11 cellular contexts compared by ENCODE assay signal in genomic region chr1:27529638-27530018, GRCh38. TPM values are rescaled to one million over a fixed set of nuclear protein-coding genes. Genes with fewer than 3 reads are reported as not detected.
DNase-seq lines count a peak whose midpoint lies in the region; ATAC-seq and TF ChIP-seq lines count a peak whose summit lies in the region.
"Had no signal": no experiment of that assay in that cellular context is flagged by ENCODE, and none has a peak within 500 bp of the region (broad histone marks: within the 10 kb centered on the region; RNA-seq: fewer than 3 reads in every experiment).

No MANE protein-coding gene starts in this region.

- H3K27me3 Mint-ChIP-seq in activated T-cell treated with anti-CD3 and anti-CD28 coated beads, Interleukin-2, amount 50 U/mL, for 4 hours (ENCODE audit: low read depth) = no peaks in the 10 kb centered on the region

- TF ChIP-seq CTCF in esophagus squamous epithelium (IDR thresholded peaks at IDR 0.05) = no peak
- no peak for TF ChIP-seq CTCF in prostate gland (IDR thresholded peaks at IDR 0.05)

- intact Hi-C loops in esophagus squamous epithelium (cut with DNase I) = no loop called here
- intact Hi-C loops in prostate gland (cut with DNase I) = loop anchor here (5.0 kb wide), 2 partner anchors 37 to 38 kb away; partner anchors contain the start of gene WASF2

- H3K4me1 Mint-ChIP-seq in activated T-cell treated with anti-CD3 and anti-CD28 coated beads, Interleukin-2, amount 50 U/mL, for 4 hours (ENCODE audit: low read depth) = peaks cover 45% of the 10 kb centered on the region

- H3K4me3 ChIP-seq in BLaER1 treated with 17β-estradiol and CSF1 and Interleukin-3, amounts not matched to agents 10 nM and 100 nM = no peak overlapping the region
- H3K4me3 ChIP-seq in NT2/D1 (ENCODE audit: insufficient read length, low read depth) (no peak overlapping the region), esophagus squamous epithelium (no peak overlapping the region), prostate gland (no peak overlapping the region)

- DNase-seq in NT2/D1 (ENCODE audit: low read depth, low spot score) (no peak), esophagus squamous epithelium (lab: John Stamatoyannopoulos, UW) (no peak), prostate gland (ENCODE audit: low spot score) (no peak), NCI-H82 (lab: John Stamatoyannopoulos, UW) (no peak)
- DNase-seq in activated T-cell treated with anti-CD3 and anti-CD28 coated beads, Interleukin-2, amount 50 U/mL, for 4 hours = no peak
- DNase-seq: Calu3; stimulated activated CD4-positive, alpha-beta T cell treated with anti-CD3 and anti-CD28 coated beads, Interleukin-2, amount 100 ng/mL, for 48 hours had no signal

- peaks cover 8 to 22% (median 16%) of the 10 kb centered on the region in 11 experiments; a peak in 19 of 22 replicates for H3K36me3 ChIP-seq in BLaER1 treated with 17β-estradiol and CSF1 and Interleukin-3, amounts not matched to agents 10 nM and 100 nM
- H3K36me3 ChIP-seq in NT2/D1 (ENCODE audit: insufficient read depth, insufficient read length, low read length) (peaks cover 22% of the 10 kb centered on the region), esophagus squamous epithelium (peaks cover 5 to 25% (median 12%) of the 10 kb centered on the region in 3 donors), prostate gland (no peaks in the 10 kb centered on the region)

- no peaks in the 10 kb centered on the region for H3K9me3 ChIP-seq in BLaER1 treated with 17β-estradiol and CSF1 and Interleukin-3, amounts not matched to agents 10 nM and 100 nM (replicated peaks in 1 of 11)
- H3K9me3 ChIP-seq in NT2/D1 (ENCODE audit: insufficient read depth, low read length) (no peaks in the 10 kb centered on the region), esophagus squamous epithelium (no peaks in the 10 kb centered on the region), prostate gland (no peaks in the 10 kb centered on the region)

- H3K9me3 Mint-ChIP-seq in activated T-cell treated with anti-CD3 and anti-CD28 coated beads, Interleukin-2, amount 50 U/mL, for 4 hours = no peaks in the 10 kb centered on the region
- H3K9me3 Mint-ChIP-seq: central memory CD8-positive, alpha-beta T cell had no signal

- no peak overlapping the region for H3K4me3 Mint-ChIP-seq in activated T-cell treated with anti-CD3 and anti-CD28 coated beads, Interleukin-2, amount 50 U/mL, for 4 hours

- peaks cover 0 to 29% (median 0%) of the 10 kb centered on the region in 11 experiments; a peak in 2 of 22 replicates for H4K20me1 ChIP-seq in BLaER1 treated with 17β-estradiol and CSF1 and Interleukin-3, amounts not matched to agents 10 nM and 100 nM

- H3K27ac ChIP-seq in BLaER1 treated with 17β-estradiol and CSF1 and Interleukin-3, amounts not matched to agents 10 nM and 100 nM = peak overlapping the region in 8 of 11 experiments; percentile 30 to 92 (median 82); a peak in 9 of 22 replicates
- H3K27ac ChIP-seq in esophagus squamous epithelium (peak overlapping the region; percentile 94 to 99 (median 96)), prostate gland (peak overlapping the region; percentile 87 to 95)

- peak overlapping the region in 7 of 11 experiments; percentile 3 to 79 (median 76); a peak in 4 of 22 replicates for H3K9ac ChIP-seq in BLaER1 treated with 17β-estradiol and CSF1 and Interleukin-3, amounts not matched to agents 10 nM and 100 nM
- H3K9ac ChIP-seq in NT2/D1 (ENCODE audit: insufficient read length, low read depth) = peak overlapping the region; percentile 73

- H3K4me2 ChIP-seq in BLaER1 treated with 17β-estradiol and CSF1 and Interleukin-3, amounts not matched to agents 10 nM and 100 nM = peak overlapping the region; percentile 91 to 100 (median 99)

- 62 to 83% methylated on average over 3 to 7 of the region's 7 CpGs for WGBS in esophagus squamous epithelium, 2 donors
- WGBS in prostate gland = 56% methylated on average over 7 of the region's 7 CpGs

- TF ChIP-seq POLR2A in esophagus squamous epithelium (IDR thresholded peaks at IDR 0.05) (no peak), prostate gland (IDR thresholded peaks at IDR 0.05) (no peak)

- no peaks in the 10 kb centered on the region for H3K27me3 ChIP-seq in BLaER1 treated with 17β-estradiol and CSF1 and Interleukin-3, amounts not matched to agents 10 nM and 100 nM
- H3K27me3 ChIP-seq in NT2/D1 (ENCODE audit: insufficient read depth, insufficient read length) = no peaks in the 10 kb centered on the region
- no peaks in the 10 kb centered on the region for H3K27me3 ChIP-seq in esophagus squamous epithelium
- no peaks in the 10 kb centered on the region for H3K27me3 ChIP-seq in prostate gland (replicated peaks; ENCODE audit: insufficient read depth)

- peaks cover 73 to 96% (median 93%) of the 10 kb centered on the region in 10 experiments for H3K4me1 ChIP-seq in BLaER1 treated with 17β-estradiol and CSF1 and Interleukin-3, amounts not matched to agents 10 nM and 100 nM
- H3K4me1 ChIP-seq in NT2/D1 (ENCODE audit: insufficient read depth, insufficient read length) = peaks cover 43% of the 10 kb centered on the region
- peaks cover 47 to 91% (median 49%) of the 10 kb centered on the region in 3 donors for H3K4me1 ChIP-seq in esophagus squamous epithelium
- H3K4me1 ChIP-seq in prostate gland (replicated peaks) = peaks cover 29% of the 10 kb centered on the region

- peaks cover 6% of the 10 kb centered on the region for H3K36me3 Mint-ChIP-seq in activated T-cell treated with anti-CD3 and anti-CD28 coated beads, Interleukin-2, amount 50 U/mL, for 4 hours (ENCODE audit: insufficient read depth)

- no peak for ATAC-seq in activated T-cell treated with anti-CD3 and anti-CD28 coated beads, Interleukin-2, amount 50 U/mL, for 4 hours
- no peak for ATAC-seq in GM19351 (IDR thresholded peaks at IDR 0.05; ENCODE audit: unreplicated experiment)
- no peak for ATAC-seq in activated CD4-positive, CD25-positive, alpha-beta regulatory T cell treated with anti-CD3 and anti-CD28 coated beads, Interleukin-2, amount 50 U/mL, for 24 hours

RNA-seq across cellular contexts. Expression of gene WASF2, which starts 39.7 kb away (rescaled TPM):
- total RNA-seq in esophagus squamous epithelium = 10 to 100 TPM; 53.7 to 92.8 (median 79.8) TPM
- 10 to 100 TPM; 42.0 to 63.6 TPM for total RNA-seq in prostate gland
- total RNA-seq in activated T-cell treated with anti-CD3 and anti-CD28 coated beads, Interleukin-2, amount 50 U/mL, for 4 hours = 10 to 100 TPM; 82.2 to 98.7 (median 87.1) TPM
